Comparison of ENCODE assay signal across 8 cellular contexts in the genomic region with DNA sequence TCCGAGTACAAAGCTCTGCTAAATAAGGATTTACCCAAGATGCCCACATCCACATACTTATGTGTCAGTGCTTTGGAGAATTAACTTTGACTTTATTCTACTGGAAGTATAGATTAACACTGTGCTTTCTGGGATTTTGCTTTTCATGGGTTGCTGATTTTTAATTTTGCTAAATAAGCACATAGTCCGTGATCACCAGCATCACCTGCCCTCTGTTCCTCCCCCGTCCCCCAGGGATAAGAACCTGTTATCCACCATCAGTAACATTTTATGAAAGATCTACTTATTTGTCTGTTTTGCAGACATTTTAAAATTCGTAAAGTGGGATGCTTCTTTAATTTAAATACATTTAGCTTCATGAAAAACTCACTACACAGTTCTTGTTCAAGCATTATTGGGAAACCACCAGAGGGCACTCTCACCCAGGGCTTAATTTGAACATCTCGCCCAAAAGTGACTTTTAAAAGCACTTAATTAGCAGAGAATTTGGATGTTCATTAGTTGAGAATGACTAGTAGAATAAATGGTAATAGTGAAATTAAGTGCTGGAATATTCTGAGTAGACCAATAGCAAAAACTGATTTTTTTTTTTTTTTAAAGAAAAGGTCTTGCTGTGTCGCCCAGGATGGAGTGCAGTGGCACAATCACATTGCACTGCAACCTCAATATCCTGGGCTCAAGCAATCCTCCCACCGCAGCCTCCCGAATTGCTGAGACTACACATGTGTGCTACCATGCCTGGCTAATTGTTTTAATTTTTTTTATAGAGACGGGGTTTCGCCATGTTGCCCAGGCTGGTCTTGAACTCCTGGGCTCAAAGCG.
DNase-seq lines count a peak whose midpoint lies in the region; ATAC-seq and TF ChIP-seq lines count a peak whose summit lies in the region.

No MANE protein-coding gene starts in this region.

- no peaks in the 10 kb centered on the region for H3K27me3 ChIP-seq in KMS-11 (ENCODE audit: insufficient read depth, low read depth)

- no peak overlapping the region for H3K4me2 ChIP-seq in KMS-11

- TF ChIP-seq CTCF in KMS-11 (conservative IDR thresholded peaks at IDR 0.05; ENCODE audit: low read depth, low read length) (peak; percentile 91), astrocyte of the cerebellum (IDR thresholded peaks at IDR 0.05; ENCODE audit: low read depth, low read length, missing control alignments) (peak; percentile 76)

- in situ Hi-C loops in astrocyte of the cerebellum (cut with HindIII; ENCODE audit: low sequenced_read_pairs) = no loop called here

- no peak overlapping the region for H3K4me3 ChIP-seq in KMS-11 (IDR thresholded peaks at IDR 0.05; ENCODE audit: insufficient read depth, low read depth, low read length)
- H3K4me3 ChIP-seq in astrocyte of the cerebellum (ENCODE audit: low read depth, low read length) = no peak overlapping the region

- no peak overlapping the region for H2AFZ ChIP-seq in KMS-11 (ENCODE audit: low read depth)

- DNase-seq in D341Med (ENCODE audit: low spot score) = peak; percentile 42
- peak in 4 of 5 experiments; percentile 34 to 59 (median 42) for DNase-seq in T-helper 2 cell
- DNase-seq in astrocyte of the cerebellum (ENCODE audit: low read depth) = peak; percentile 37
- peak; percentile 42 for DNase-seq in kidney tubule cell (ENCODE audit: low spot score)
- peak; percentile 2 to 50 (median 37) for DNase-seq in stimulated activated CD4-positive, alpha-beta T cell treated with anti-CD3 and anti-CD28 coated beads, TNF-alpha, amount 100 ng/mL, for 48 hours (ENCODE audit: low read depth in 3 of 3)
- DNase-seq in HK-2 (ENCODE audit: unreplicated experiment) = no peak

- H4K20me1 ChIP-seq in KMS-11 (ENCODE audit: insufficient read depth) = no peaks in the 10 kb centered on the region

- H3K36me3 ChIP-seq in KMS-11 (ENCODE audit: insufficient read depth) = no peaks in the 10 kb centered on the region

- no peak overlapping the region for H3K27ac ChIP-seq in KMS-11

- no peak overlapping the region for H3K9ac ChIP-seq in KMS-11

- no peak for ATAC-seq in HG03025 (IDR thresholded peaks at IDR 0.05; ENCODE audit: low FRiP score, unreplicated experiment)

- no peaks in the 10 kb centered on the region for H3K79me2 ChIP-seq in KMS-11 (ENCODE audit: insufficient read depth, low read depth)

- peaks cover 14% of the 10 kb centered on the region for H3K4me1 ChIP-seq in KMS-11 (ENCODE audit: low read depth, poor library complexity, severe bottlenecking)
